8 cellular contexts compared by ENCODE assay signal in genomic region chr17:61412860-61413653, GRCh38. TPM values are rescaled to one million over a fixed set of nuclear protein-coding genes. Genes with fewer than 3 reads are reported as not detected.
A peak's percentile ranks its signal among the peaks of the same experiment; 100 is the strongest.
DNase-seq lines count a peak whose midpoint lies in the region; ATAC-seq and TF ChIP-seq lines count a peak whose summit lies in the region.

No MANE protein-coding gene starts in this region.

- H3K4me3 ChIP-seq in BJ (ENCODE audit: low read depth, low read length) (peak overlapping the region; percentile 66), mucosa of rectum (ENCODE audit: low read length in 2 of 2) (peak overlapping the region; percentile 65 to 72)

- H3K36me3 ChIP-seq in BJ (ENCODE audit: control insufficient read depth, insufficient read depth, low read length) (peaks cover 1% of the 10 kb centered on the region), mucosa of rectum (ENCODE audit: control insufficient read depth in 2 of 2, insufficient read depth in 2 of 2, low read length in 2 of 2) (no peaks in the 10 kb centered on the region)

- DNase-seq in BJ (ENCODE audit: low read depth) = no peak
- peak; percentile 0 for DNase-seq in HK-2 (ENCODE audit: unreplicated experiment)
- no peak for DNase-seq in caudate nucleus (lab: John Stamatoyannopoulos, UW)
- DNase-seq in cortex of kidney (lab: John Stamatoyannopoulos, UW) = no peak
- DNase-seq in retina = no peak

- peak overlapping the region; percentile 41 to 72 for H3K9ac ChIP-seq in mucosa of rectum (ENCODE audit: low read depth in 1 of 2, low read length in 2 of 2)

- H3K27ac ChIP-seq in caudate nucleus (ENCODE audit: low read depth, low read length) = peak overlapping the region; percentile 74
- peak overlapping the region; percentile 68 to 70 for H3K27ac ChIP-seq in mucosa of rectum (ENCODE audit: low read depth in 2 of 2, low read length in 2 of 2)

- H3K4me1 ChIP-seq in mucosa of rectum (ENCODE audit: control insufficient read depth in 2 of 2, insufficient read depth in 2 of 2, low read length in 2 of 2) = peaks cover 31 to 34% of the 10 kb centered on the region in 2 donors

- H3K9me3 ChIP-seq in mucosa of rectum (ENCODE audit: control insufficient read depth in 2 of 2, low read length in 2 of 2) = no peaks in the 10 kb centered on the region

- no peaks in the 10 kb centered on the region for H3K27me3 ChIP-seq in BJ (ENCODE audit: control insufficient read depth, insufficient read depth, low read length)
- peaks cover 23 to 26% of the 10 kb centered on the region in 2 donors for H3K27me3 ChIP-seq in mucosa of rectum (ENCODE audit: control insufficient read depth in 2 of 2, insufficient read depth in 2 of 2, low read length in 2 of 2)

- ATAC-seq in GM21447 (IDR thresholded peaks at IDR 0.05; ENCODE audit: unreplicated experiment) (no peak), HG02840 (IDR thresholded peaks at IDR 0.05; ENCODE audit: low FRiP score, unreplicated experiment) (no peak)

- POLR2A ChIA-PET in BJ (lab: Charles Lee) = no interaction called here

- no peak for TF ChIP-seq CTCF in BJ (IDR thresholded peaks at IDR 0.05; ENCODE audit: insufficient read depth, low read depth, low read length)

- CTCF ChIA-PET in BJ (lab: Yijun Ruan, JAX) = interaction anchor here (0.6 to 14.0 kb wide), 39 partner anchors 8 to 1728 kb away, joined by 3 to 206 read pairs (median 6); partner anchors contain the start of gene TBX2

RNA-seq across cellular contexts. Expression of gene TBX2, which starts 13.4 kb away (rescaled TPM):
- polyA plus RNA-seq in BJ (2011; rRNA removed) = 4.3 and 7.8 TPM in 2 replicates
- 8.2 and 9.0 TPM in 2 replicates for polyA minus RNA-seq in BJ (2011; rRNA and poly(A)+ RNA removed)

RNA-seq across cellular contexts. Expression of gene TBX4, which starts 39.2 kb away (rescaled TPM):
- polyA plus RNA-seq in BJ (2011; rRNA removed) = 2.8 and 3.7 TPM in 2 replicates
- polyA minus RNA-seq in BJ (2011; rRNA and poly(A)+ RNA removed) = 2.3 and 2.4 TPM in 2 replicates
